26 cellular contexts compared by ENCODE assay signal in genomic region chr20:6515261-6515660, GRCh38.
"Had no signal": no experiment of that assay in that cellular context is flagged by ENCODE, and none has a peak within 500 bp of the region (broad histone marks: within the 10 kb centered on the region; RNA-seq: fewer than 3 reads in every experiment).

No MANE protein-coding gene starts in this region.

- H3K9me3 ChIP-seq: lower lobe of right lung, prostate gland, testis, upper lobe of right lung, vagina had no signal

- H3K4me3 ChIP-seq: hepatocyte, left ventricle myocardium inferior, lower lobe of right lung, prostate gland, spleen, testis, tibial nerve, upper lobe of right lung, vagina had no signal

- FAIRE-seq: kidney had no signal

- H3K27me3 Mint-ChIP-seq: stimulated activated naive CD8-positive, alpha-beta T cell treated with anti-CD3 and anti-CD28 coated beads, Interleukin-15, amount 100 ng/mL, for 72 hours had no signal

- H3K27ac Mint-ChIP-seq: endodermal cell; naive B cell; nephron; stimulated activated naive B cell treated with anti-CD40 and anti-IgM and Interleukin-4, amounts not matched to agents 10 μg/mL and 1 μg/mL and 100 μg/mL, for 72 hours; stimulated activated naive CD8-positive, alpha-beta T cell treated with anti-CD3 and anti-CD28 coated beads, Interleukin-15, amount 100 ng/mL, for 72 hours had no signal

- H3K4me1 ChIP-seq: left ventricle myocardium inferior, lower lobe of right lung, parathyroid adenoma, prostate gland, spleen, testis, tibial nerve, upper lobe of right lung, vagina had no signal

- H3K79me2 ChIP-seq: hepatocyte, parathyroid adenoma had no signal

- H3K36me3 Mint-ChIP-seq: naive B cell; stimulated activated naive B cell treated with anti-CD40 and anti-IgM and Interleukin-4, amounts not matched to agents 10 μg/mL and 1 μg/mL and 100 μg/mL, for 72 hours had no signal

- H3K9me3 Mint-ChIP-seq: endodermal cell had no signal

- H3K4me2 ChIP-seq: hepatocyte had no signal

- H3K9ac ChIP-seq: parathyroid adenoma had no signal

- H3K27me3 ChIP-seq: hepatocyte, spleen, testis, tibial nerve, upper lobe of right lung, vagina had no signal

- H3K36me3 ChIP-seq: left ventricle myocardium inferior, lower lobe of right lung, prostate gland, spleen, tibial nerve, upper lobe of right lung, vagina had no signal

- H3K4me1 Mint-ChIP-seq: naive B cell; nephron; stimulated activated naive B cell treated with anti-CD40 and anti-IgM and Interleukin-4, amounts not matched to agents 10 μg/mL and 1 μg/mL and 100 μg/mL, for 72 hours; stimulated activated naive CD8-positive, alpha-beta T cell treated with anti-CD3 and anti-CD28 coated beads, Interleukin-15, amount 100 ng/mL, for 72 hours had no signal

- DNase-seq: effector CD4-positive, alpha-beta T cell; endodermal cell; foreskin melanocyte; head of caudate nucleus; kidney; left cardiac atrium; left ventricle myocardium inferior; lower lobe of right lung; mesenchymal stem cell; naive B cell; occipital lobe; retina; spleen; stimulated activated CD4-positive, alpha-beta T cell treated with anti-CD3 and anti-CD28 coated beads, Interleukin-2, amount 100 ng/mL, for 24 hours; stimulated activated CD4-positive, alpha-beta T cell treated with anti-CD3 and anti-CD28 coated beads, Interleukin-4, amount 100 ng/mL, for 4 hours; stimulated activated naive B cell treated with anti-CD40 and anti-IgM and Interleukin-4, amounts not matched to agents 10 μg/mL and 1 μg/mL and 100 μg/mL, for 72 hours; stimulated activated naive CD8-positive, alpha-beta T cell treated with anti-CD3 and anti-CD28 coated beads, Interleukin-15, amount 100 ng/mL, for 72 hours; testis; upper lobe of right lung had no signal

- H3K4me3 Mint-ChIP-seq: endodermal cell; naive B cell; nephron; stimulated activated naive B cell treated with anti-CD40 and anti-IgM and Interleukin-4, amounts not matched to agents 10 μg/mL and 1 μg/mL and 100 μg/mL, for 72 hours; stimulated activated naive CD8-positive, alpha-beta T cell treated with anti-CD3 and anti-CD28 coated beads, Interleukin-15, amount 100 ng/mL, for 72 hours had no signal

- ATAC-seq: left cardiac atrium; lower lobe of right lung; sciatic nerve; stimulated activated naive B cell treated with anti-CD40 and anti-IgM and Interleukin-4, amounts not matched to agents 10 μg/mL and 1 μg/mL and 100 μg/mL, for 72 hours; stimulated activated naive CD8-positive, alpha-beta T cell treated with anti-CD3 and anti-CD28 coated beads, Interleukin-15, amount 100 ng/mL, for 72 hours; upper lobe of right lung had no signal

- H3K27ac ChIP-seq: hepatocyte, left ventricle myocardium inferior, lower lobe of right lung, parathyroid adenoma, prostate gland, spleen, testis, tibial nerve, upper lobe of right lung, vagina had no signal

- H2AFZ ChIP-seq: hepatocyte, parathyroid adenoma had no signal
